In the genomic region with DNA sequence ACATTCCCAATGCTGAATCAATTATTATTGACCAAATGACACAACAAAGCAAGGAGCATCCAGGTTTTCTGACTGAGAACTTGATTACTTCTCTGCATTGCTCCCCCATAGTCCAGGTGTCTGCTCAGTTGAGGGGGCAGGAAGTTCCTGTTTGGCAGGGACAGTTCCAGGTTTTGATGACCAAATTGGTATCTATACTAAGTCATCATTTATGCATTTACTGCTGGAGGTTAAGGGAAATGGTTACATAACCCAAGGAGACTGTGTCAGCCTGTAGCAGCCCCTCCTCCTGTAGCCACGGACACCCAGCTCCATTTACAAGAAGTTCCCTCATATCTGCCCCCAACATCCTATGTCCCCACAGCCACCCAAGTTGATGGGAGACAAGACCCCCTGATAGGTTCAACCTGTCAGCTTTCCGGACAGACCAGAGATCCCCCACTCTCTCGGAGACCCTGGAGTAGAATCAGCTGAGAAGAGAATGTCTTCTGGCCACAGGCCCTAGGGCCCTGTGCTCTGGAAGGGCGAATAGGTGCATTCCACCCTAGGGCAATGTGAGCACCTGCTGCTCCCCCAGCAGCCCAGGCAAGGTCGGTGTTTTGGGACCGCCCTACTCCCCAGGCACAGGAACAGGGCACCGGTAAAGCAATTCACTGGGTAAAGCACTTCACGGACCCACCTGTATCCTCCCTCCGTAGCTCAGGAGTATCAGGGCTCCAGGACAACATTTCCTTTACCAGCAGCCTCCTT, we compare ENCODE assay signal across 15 cellular contexts. TPM values are rescaled to one million over a fixed set of nuclear protein-coding genes. Genes with fewer than 3 reads are reported as not detected.
A peak's percentile ranks its signal among the peaks of the same experiment; 100 is the strongest.
DNase-seq lines count a peak whose midpoint lies in the region; ATAC-seq, FAIRE-seq and TF ChIP-seq lines count a peak whose summit lies in the region.
"Had no signal": no experiment of that assay in that cellular context is flagged by ENCODE, and none has a peak within 500 bp of the region (broad histone marks: within the 10 kb centered on the region; RNA-seq: fewer than 3 reads in every experiment).

No MANE protein-coding gene starts in this region.

- 68% methylated on average over 9 of the region's 9 CpGs for WGBS in liver
- 57% methylated on average over 6 of the region's 9 CpGs for WGBS in HepG2 (ENCODE audit: low lambda C conversion rate)
- WGBS in urinary bladder, result 73% methylated on average over 9 of the region's 9 CpGs

- ATAC-seq in HepG2, result no peak
- no peak for ATAC-seq in GM19328 (IDR thresholded peaks at IDR 0.05; ENCODE audit: unreplicated experiment)

- H3K4me3 ChIP-seq in liver (ENCODE audit: low read depth in 1 of 3, low read length in 3 of 3) (no peak overlapping the region), HepG2 (replicated peaks in 1 of 3; ENCODE audit: insufficient read depth in 1 of 3, low read depth in 2 of 3, low read length in 3 of 3) (no peak overlapping the region), urinary bladder (ENCODE audit: low read depth, low read length) (no peak overlapping the region)
- H3K4me3 ChIP-seq: SJCRH30 had no signal

- DNase-seq in HepG2 (ENCODE audit: low spot score) (no peak), RWPE1 (ENCODE audit: low spot score) (no peak), kidney tubule cell (ENCODE audit: low spot score) (peak; percentile 43), cortex of kidney (lab: John Stamatoyannopoulos, UW) (no peak), endothelial cell (ENCODE audit: low spot score) (no peak)
- DNase-seq: activated CD4-positive, alpha-beta T cell treated with anti-CD3 and anti-CD28 coated beads, Interleukin-2, amount 50 U/mL, for 48 hours; anterior cingulate cortex; hippocampal formation; left cardiac atrium; NCI-H1105; NCI-H2171; SJCRH30 had no signal

- H3K9ac ChIP-seq in liver (ENCODE audit: low read depth in 1 of 2, low read length in 2 of 2) (no peak overlapping the region), HepG2 (ENCODE audit: insufficient read depth, low read depth, low read length) (no peak overlapping the region)

- FAIRE-seq in HepG2 (lab: Jason Lieb, UNC), result no peak

- CTCF ChIA-PET in HepG2 (lab: Yijun Ruan, JAX; ENCODE audit: low intra/inter-chr PET ratio, low total read pairs), result no interaction called here
- CTCF ChIA-PET in RWPE1 (lab: Yijun Ruan, JAX), result no interaction called here

- H3K36me3 ChIP-seq in liver (ENCODE audit: control insufficient read depth in 4 of 4, insufficient read depth in 3 of 4, low read depth in 1 of 4, low read length in 3 of 4) (no peaks in the 10 kb centered on the region), HepG2 (replicated peaks in 1 of 2; ENCODE audit: control insufficient read depth in 1 of 2, insufficient read depth in 2 of 2, low read length in 2 of 2) (no peaks in the 10 kb centered on the region), urinary bladder (ENCODE audit: insufficient read depth) (no peaks in the 10 kb centered on the region)
- H3K36me3 ChIP-seq: SJCRH30 had no signal

- TF ChIP-seq CTCF in liver (IDR thresholded peaks at IDR 0.05; ENCODE audit: low read depth, low read length, missing input control), result no peak
- TF ChIP-seq CTCF in HepG2 (CRISPR knock-in tag; IDR thresholded peaks at IDR 0.05), result no peak
- TF ChIP-seq CTCF in RWPE1 (conservative IDR thresholded peaks at IDR 0.05; ENCODE audit: low read depth), result no peak
- no peak for TF ChIP-seq CTCF in endothelial cell (IDR thresholded peaks at IDR 0.05; ENCODE audit: unreplicated experiment)

- H3K9me3 ChIP-seq in liver (ENCODE audit: control insufficient read depth in 4 of 4, low read length in 3 of 4), result no peaks in the 10 kb centered on the region
- no peaks in the 10 kb centered on the region for H3K9me3 ChIP-seq in HepG2 (ENCODE audit: low read length)
- H3K9me3 ChIP-seq: SJCRH30 had no signal

- H3K4me1 ChIP-seq in liver (ENCODE audit: control insufficient read depth in 4 of 4, insufficient read depth in 4 of 4, low read length in 3 of 4) (peaks cover 18 to 63% (median 53%) of the 10 kb centered on the region in 4 donors), HepG2 (ENCODE audit: insufficient read depth, low read length) (peaks cover 48% of the 10 kb centered on the region), urinary bladder (ENCODE audit: insufficient read depth) (no peaks in the 10 kb centered on the region)

- H3K27me3 ChIP-seq in liver (ENCODE audit: control insufficient read depth in 4 of 4, insufficient read depth in 4 of 4, low read length in 3 of 4) (no peaks in the 10 kb centered on the region), HepG2 (ENCODE audit: control insufficient read depth in 1 of 2, insufficient read depth in 2 of 2, low read length in 2 of 2) (peaks cover 0 to 22% of the 10 kb centered on the region in 2 experiments; a peak in 2 of 5 replicates)
- H3K27me3 ChIP-seq: SJCRH30 had no signal

- BruUV-seq in HepG2 (replicated peaks; lab: Mats Ljungman, UMichigan), result no TSS peak

- H2AFZ ChIP-seq in HepG2 (ENCODE audit: low read length), result no peak overlapping the region

- in situ Hi-C loops in HepG2 (cut with HindIII; ENCODE audit: extremely low pct_ligation_motif_present, low pct_unique_long_range_greater_than_20kb), result no loop called here

- H3K36me3 Mint-ChIP-seq in endothelial cell (ENCODE audit: low read depth, unreplicated experiment), result peaks cover 4% of the 10 kb centered on the region

- POLR2A ChIA-PET in HepG2 (lab: Yijun Ruan, JAX), result no interaction called here
- POLR2A ChIA-PET in RWPE1 (lab: Yijun Ruan, JAX; ENCODE audit: low non-redundant PET), result no interaction called here

- intact Hi-C loops in HepG2 (cut with micrococcal nuclease; ENCODE audit: unreplicated experiment), result no loop called here

- H3K27ac Mint-ChIP-seq in endothelial cell (ENCODE audit: unreplicated experiment), result no peak overlapping the region

- H4K20me1 ChIP-seq in HepG2 (ENCODE audit: insufficient read depth, low read length), result no peaks in the 10 kb centered on the region

- no peak overlapping the region for H3K4me2 ChIP-seq in HepG2 (ENCODE audit: low read depth, low read length)

- H3K27ac ChIP-seq in liver (ENCODE audit: low read depth in 1 of 2, low read length in 2 of 2), result peak overlapping the region; percentile 37 to 73
- no peak overlapping the region for H3K27ac ChIP-seq in HepG2 (ENCODE audit: extremely low read length, insufficient read depth, low read length)
- H3K27ac ChIP-seq in RWPE1, result peak overlapping the region; percentile 24
- H3K27ac ChIP-seq in urinary bladder (ENCODE audit: low read depth), result peak overlapping the region; percentile 44
- H3K27ac ChIP-seq: SJCRH30 had no signal

- no peaks in the 10 kb centered on the region for H3K9me3 Mint-ChIP-seq in endothelial cell (ENCODE audit: unreplicated experiment)

- H3K27me3 Mint-ChIP-seq in endothelial cell (ENCODE audit: unreplicated experiment), result peaks cover 17% of the 10 kb centered on the region

- peaks cover 10% of the 10 kb centered on the region for H3K4me1 Mint-ChIP-seq in endothelial cell (ENCODE audit: unreplicated experiment)

- H3K4me3 Mint-ChIP-seq in endothelial cell (ENCODE audit: unreplicated experiment), result no peak overlapping the region

- no peaks in the 10 kb centered on the region for H3K79me2 ChIP-seq in HepG2 (ENCODE audit: insufficient read depth, low read length)

- TF ChIP-seq EP300 in HepG2 (IDR thresholded peaks at IDR 0.05; ENCODE audit: low read depth in 2 of 2, low read length in 2 of 2) (no peak), HepG2 (CRISPR knock-in tag; IDR thresholded peaks at IDR 0.05; ENCODE audit: borderline replicate concordance) (no peak)

- no peak for TF ChIP-seq RAD21 in liver (IDR thresholded peaks at IDR 0.05)
- TF ChIP-seq RAD21 in HepG2 (CRISPR knock-in tag; IDR thresholded peaks at IDR 0.05), result no peak

- TF ChIP-seq POLR2A in HepG2 (IDR thresholded peaks at IDR 0.05; ENCODE audit: insufficient read depth in 1 of 2, low read depth in 2 of 2, low read length in 2 of 2), result no peak

TF ChIP-seq in liver, 16 proteins besides CTCF, POLR2A, EP300 and RAD21 (continues in another document):
- TF ChIP-seq NR2F2 (IDR thresholded peaks at IDR 0.05), result no peak
- TF ChIP-seq EGR1 (IDR thresholded peaks at IDR 0.05; ENCODE audit: low read depth in 2 of 2), result no peak
- TF ChIP-seq GABPA (IDR thresholded peaks at IDR 0.05 in 1 of 2, conservative IDR thresholded peaks at IDR 0.05 in 1 of 2), result no peak
- TF ChIP-seq FOXA1 (IDR thresholded peaks at IDR 0.05), result no peak

RNA-seq across cellular contexts. Expression of a gene that starts 23.6 kb away (rescaled TPM):
- total RNA-seq in liver (10 to 100 TPM in 1 of 2 donors, 1 to 10 TPM in 1; 7.6 to 15.8 TPM), HepG2 (2016; rRNA removed; fragmentation: Illumina TruSeq; extraction: Trizol) (6.2 and 8.4 TPM in 2 replicates), urinary bladder (26.4 TPM), endothelial cell (ENCODE audit: unreplicated experiment) (8.6 TPM)
- polyA plus RNA-seq in liver (1 to 10 TPM; 3.8 to 7.1 TPM), HepG2 (2011; rRNA removed) (6.6 and 7.8 TPM in 2 replicates), urinary bladder (65.3 TPM)
- 0.88 and 1.1 TPM in 2 replicates for total RNA-seq in HepG2 (2016; cell fraction: cytosol; rRNA removed; fragmentation: Illumina TruSeq; extraction: Trizol; ENCODE audit: low read depth)
- 6.2 and 7.9 TPM in 2 replicates for total RNA-seq in HepG2 (2016; cell fraction: insoluble cytoplasmic fraction; rRNA removed; fragmentation: Illumina TruSeq; extraction: Trizol)
- total RNA-seq in HepG2 (2016; cell fraction: membrane; rRNA removed; fragmentation: Illumina TruSeq; extraction: Trizol), result 3.5 and 4.3 TPM in 2 replicates
- total RNA-seq in HepG2 (2016; cell fraction: nucleus; rRNA removed; fragmentation: Illumina TruSeq; extraction: Trizol), result 5.8 and 6.6 TPM in 2 replicates
- 6.1 and 8.5 TPM in 2 replicates for polyA plus RNA-seq in HepG2 (2011; cell fraction: cytosol; rRNA removed)
- 9.9 and 12.0 TPM in 2 replicates for polyA plus RNA-seq in HepG2 (2011; cell fraction: nucleus; rRNA removed)
- 13.5 and 21.1 TPM in 2 replicates for polyA plus RNA-seq in HepG2 (2012)
- 0.57 and 0.58 TPM in 2 replicates for polyA plus RNA-seq in HepG2 (2016; cell fraction: cytosol; fragmentation: Illumina TruSeq; extraction: Trizol; ENCODE audit: low read depth)
- polyA plus RNA-seq in HepG2 (2016; cell fraction: insoluble cytoplasmic fraction; fragmentation: Illumina TruSeq; extraction: Trizol; ENCODE audit: low read depth), result 8.8 and 10.6 TPM in 2 replicates
- polyA plus RNA-seq in HepG2 (2016; cell fraction: membrane; fragmentation: Illumina TruSeq; extraction: Trizol; ENCODE audit: low read depth), result 2.4 and 2.6 TPM in 2 replicates
- 9.6 and 10.7 TPM in 2 replicates for polyA plus RNA-seq in HepG2 (2016; cell fraction: nucleus; fragmentation: Illumina TruSeq; extraction: Trizol; ENCODE audit: insufficient read depth, low read depth)
- polyA minus RNA-seq in HepG2 (2011; rRNA and poly(A)+ RNA removed; ENCODE audit: low replicate concordance), result 5.2 and 20.2 TPM in 2 replicates
- 14.8 and 18.3 TPM in 2 replicates for polyA minus RNA-seq in HepG2 (2011; cell fraction: cytosol; rRNA and poly(A)+ RNA removed)
- 5.8 and 8.6 TPM in 2 replicates for polyA minus RNA-seq in HepG2 (2011; cell fraction: nucleus; rRNA and poly(A)+ RNA removed)
